In the genomic region with DNA sequence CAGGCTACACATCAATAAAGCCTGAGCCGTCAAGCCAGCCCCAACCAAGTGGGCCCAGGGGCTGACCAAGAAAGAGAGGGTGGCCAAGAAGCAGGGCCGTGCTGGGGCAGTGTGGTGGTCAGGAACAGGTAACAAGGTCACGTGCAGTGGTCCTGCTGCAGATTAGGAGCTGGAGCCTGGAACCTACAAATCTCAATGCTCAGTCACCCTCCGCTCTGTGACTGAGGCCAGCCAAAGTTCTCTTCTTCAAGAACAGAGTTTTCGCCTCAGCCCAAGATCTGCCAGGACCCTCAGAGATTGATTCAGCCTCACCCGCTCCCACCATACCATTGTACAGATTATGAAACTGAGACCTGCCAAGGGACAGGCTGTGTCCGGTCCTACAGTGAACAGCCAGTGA, we compare ENCODE assay signal across 16 cellular contexts. TPM values are rescaled to one million over a fixed set of nuclear protein-coding genes. Genes with fewer than 3 reads are reported as not detected.
DNase-seq lines count a peak whose midpoint lies in the region; ATAC-seq and TF ChIP-seq lines count a peak whose summit lies in the region.
"Had no signal": no experiment of that assay in that cellular context is flagged by ENCODE, and none has a peak within 500 bp of the region (broad histone marks: within the 10 kb centered on the region; RNA-seq: fewer than 3 reads in every experiment).

No MANE protein-coding gene starts in this region.

- no peak overlapping the region for H3K9ac ChIP-seq in neural progenitor cell
- H3K9ac ChIP-seq: BLaER1 treated with 17β-estradiol and CSF1 and Interleukin-3, amounts not matched to agents 10 nM and 100 nM had no signal

- H3K9me3 Mint-ChIP-seq in activated naive CD4-positive, alpha-beta T cell treated with anti-CD3 and anti-CD28 coated beads, Interleukin-2, amount 50 U/mL, for 24 hours = no peaks in the 10 kb centered on the region
- H3K9me3 Mint-ChIP-seq in neural progenitor cell = no peaks in the 10 kb centered on the region
- H3K9me3 Mint-ChIP-seq in type B pancreatic cell = no peaks in the 10 kb centered on the region
- H3K9me3 Mint-ChIP-seq: GM23338 had no signal

- no peaks in the 10 kb centered on the region for H3K9me3 ChIP-seq in Peyer's patch
- H3K9me3 ChIP-seq in neural progenitor cell (ENCODE audit: low read depth) = no peaks in the 10 kb centered on the region
- H3K9me3 ChIP-seq: BLaER1 treated with 17β-estradiol and CSF1 and Interleukin-3, amounts not matched to agents 10 nM and 100 nM had no signal

- no peak overlapping the region for H2AFZ ChIP-seq in neural progenitor cell (replicated peaks)
- H2AFZ ChIP-seq: GM23338 had no signal

- no peaks in the 10 kb centered on the region for H3K4me1 Mint-ChIP-seq in activated naive CD4-positive, alpha-beta T cell treated with anti-CD3 and anti-CD28 coated beads, Interleukin-2, amount 50 U/mL, for 24 hours
- H3K4me1 Mint-ChIP-seq in neural progenitor cell (peaks cover 9% of the 10 kb centered on the region), type B pancreatic cell (ENCODE audit: unreplicated experiment) (peaks cover 18% of the 10 kb centered on the region)

- no peak overlapping the region for H3K4me3 Mint-ChIP-seq in activated naive CD4-positive, alpha-beta T cell treated with anti-CD3 and anti-CD28 coated beads, Interleukin-2, amount 50 U/mL, for 24 hours
- H3K4me3 Mint-ChIP-seq in neural progenitor cell = peak overlapping the region; percentile 54
- no peak overlapping the region for H3K4me3 Mint-ChIP-seq in type B pancreatic cell
- H3K4me3 Mint-ChIP-seq: CD4-positive, CD25-positive, alpha-beta regulatory T cell; GM23338 had no signal

- in situ Hi-C loops in ACHN (cut with HindIII; ENCODE audit: low pct_ligation_motif_present, low pct_unique_long_range_greater_than_20kb, low sequenced_read_pairs) = no loop called here

- TF ChIP-seq CTCF in Peyer's patch (IDR thresholded peaks at IDR 0.05) (no peak), neural progenitor cell (IDR thresholded peaks at IDR 0.05) (no peak), type B pancreatic cell (conservative IDR thresholded peaks at IDR 0.05) (no peak)

- H3K27me3 Mint-ChIP-seq in activated naive CD4-positive, alpha-beta T cell treated with anti-CD3 and anti-CD28 coated beads, Interleukin-2, amount 50 U/mL, for 24 hours = no peaks in the 10 kb centered on the region
- H3K27me3 Mint-ChIP-seq in neural progenitor cell (ENCODE audit: insufficient read depth, low read depth) = peaks cover 15% of the 10 kb centered on the region
- peaks cover 4% of the 10 kb centered on the region for H3K27me3 Mint-ChIP-seq in type B pancreatic cell

- H3K27ac Mint-ChIP-seq in activated naive CD4-positive, alpha-beta T cell treated with anti-CD3 and anti-CD28 coated beads, Interleukin-2, amount 50 U/mL, for 24 hours = peak overlapping the region; percentile 53
- H3K27ac Mint-ChIP-seq in neural progenitor cell = no peak overlapping the region
- H3K27ac Mint-ChIP-seq in type B pancreatic cell = peak overlapping the region; percentile 77
- H3K27ac Mint-ChIP-seq: CD4-positive, CD25-positive, alpha-beta regulatory T cell; GM23338 had no signal

- no peak overlapping the region for H3K4me2 ChIP-seq in neural progenitor cell
- H3K4me2 ChIP-seq: BLaER1 treated with 17β-estradiol and CSF1 and Interleukin-3, amounts not matched to agents 10 nM and 100 nM; GM23338 had no signal

- H3K36me3 ChIP-seq in Peyer's patch = no peaks in the 10 kb centered on the region
- no peaks in the 10 kb centered on the region for H3K36me3 ChIP-seq in neural progenitor cell
- H3K36me3 ChIP-seq: BLaER1 treated with 17β-estradiol and CSF1 and Interleukin-3, amounts not matched to agents 10 nM and 100 nM had no signal

- H3K27ac ChIP-seq in Peyer's patch (peak overlapping the region in 3 of 4 donors; percentile 51 to 92 (median 77)), neural progenitor cell (no peak overlapping the region)
- H3K27ac ChIP-seq: 22Rv1; BLaER1 treated with 17β-estradiol and CSF1 and Interleukin-3, amounts not matched to agents 10 nM and 100 nM had no signal

- H4K20me1 ChIP-seq in neural progenitor cell (ENCODE audit: low read depth) = no peaks in the 10 kb centered on the region

- no peak overlapping the region for H3K4me3 ChIP-seq in Peyer's patch
- H3K4me3 ChIP-seq in neural progenitor cell = no peak overlapping the region
- H3K4me3 ChIP-seq: BLaER1 treated with 17β-estradiol and CSF1 and Interleukin-3, amounts not matched to agents 10 nM and 100 nM; GM12878; GM23338 had no signal

- H3K4me1 ChIP-seq in Peyer's patch (peaks cover 0 to 18% (median 0%) of the 10 kb centered on the region in 4 donors), neural progenitor cell (peaks cover 5% of the 10 kb centered on the region)

- H3F3A ChIP-seq in neural progenitor cell (ENCODE audit: low read depth) = no peaks in the 10 kb centered on the region

- ATAC-seq in SK-N-SH treated with all-trans-retinoic acid at 6 μM for 48 hours (no peak), GM19463 (IDR thresholded peaks at IDR 0.05; ENCODE audit: unreplicated experiment) (no peak)
- ATAC-seq: GM12878, GM23338 had no signal

- no peaks in the 10 kb centered on the region for H3K79me2 ChIP-seq in neural progenitor cell (ENCODE audit: low read depth)

- no peak for DNase-seq in activated naive CD4-positive, alpha-beta T cell treated with anti-CD3 and anti-CD28 coated beads, Interleukin-2, amount 50 U/mL, for 16 hours
- DNase-seq in Peyer's patch = no peak
- DNase-seq in neural progenitor cell (ENCODE audit: low spot score) = no peak
- no peak for DNase-seq in type B pancreatic cell (ENCODE audit: extremely low spot score, unreplicated experiment)
- DNase-seq in ACHN = no peak
- DNase-seq: CD4-positive, CD25-positive, alpha-beta regulatory T cell; DMS79; H7 had no signal

- no peaks in the 10 kb centered on the region for H3K36me3 Mint-ChIP-seq in activated naive CD4-positive, alpha-beta T cell treated with anti-CD3 and anti-CD28 coated beads, Interleukin-2, amount 50 U/mL, for 24 hours
- no peaks in the 10 kb centered on the region for H3K36me3 Mint-ChIP-seq in neural progenitor cell
- no peaks in the 10 kb centered on the region for H3K36me3 Mint-ChIP-seq in type B pancreatic cell
- H3K36me3 Mint-ChIP-seq: CD4-positive, CD25-positive, alpha-beta regulatory T cell had no signal

- H3K27me3 ChIP-seq in Peyer's patch (no peaks in the 10 kb centered on the region), neural progenitor cell (no peaks in the 10 kb centered on the region)
- H3K27me3 ChIP-seq: BLaER1 treated with 17β-estradiol and CSF1 and Interleukin-3, amounts not matched to agents 10 nM and 100 nM had no signal

- TF ChIP-seq POLR2A in Peyer's patch (IDR thresholded peaks at IDR 0.05) = no peak

TF ChIP-seq in SK-N-SH treated with all-trans-retinoic acid at 6 μM for 48 hours, 23 proteins besides CTCF, POLR2A, EP300 and RAD21:
- no peak for TF ChIP-seq GLIS3 (CRISPR knock-in tag; IDR thresholded peaks at IDR 0.05)

RNA-seq across cellular contexts. Expression of gene GRAMD2A, which starts 26.9 kb away (rescaled TPM):
- total RNA-seq in Peyer's patch = 10 to 100 TPM in 3 of 4 donors, 1 to 10 TPM in 1; 3.3 to 27.8 (median 20.4) TPM
- total RNA-seq in neural progenitor cell (ENCODE audit: low replicate concordance) = 0.40 and 0.43 TPM in 2 replicates
- total RNA-seq in type B pancreatic cell (ENCODE audit: low replicate concordance) = 6.0 and 15.5 TPM in 2 replicates
- total RNA-seq: CD4-positive, CD25-positive, alpha-beta regulatory T cell; G401; GM12878 had no signal

RNA-seq across cellular contexts. Expression of gene SENP8, which starts 52.5 kb away (rescaled TPM):
- 1 to 10 TPM in 1 of 4 donors, under 1 TPM in 2, not detected in 1; 0.88 to 2.4 (median 0.95) TPM for total RNA-seq in Peyer's patch
- 9.0 and 13.5 TPM in 2 replicates for total RNA-seq in neural progenitor cell (ENCODE audit: low replicate concordance)
- 4.9 and 6.1 TPM in 2 replicates for total RNA-seq in type B pancreatic cell (ENCODE audit: low replicate concordance)

RNA-seq across cellular contexts. Expression of gene MYO9A, which starts 52.7 kb away (rescaled TPM):
- total RNA-seq in Peyer's patch = 10 to 100 TPM; 28.2 to 47.3 (median 39.3) TPM
- 19.6 and 38.5 TPM in 2 replicates for total RNA-seq in neural progenitor cell (ENCODE audit: low replicate concordance)
- total RNA-seq in type B pancreatic cell (ENCODE audit: low replicate concordance) = 42.4 and 43.4 TPM in 2 replicates
